25 cellular contexts compared by ENCODE assay signal in genomic region chr7:96901822-96902412, GRCh38.
DNase-seq lines count a peak whose midpoint lies in the region; ATAC-seq and TF ChIP-seq lines count a peak whose summit lies in the region.
"Had no signal": no experiment of that assay in that cellular context is flagged by ENCODE, and none has a peak within 500 bp of the region (broad histone marks: within the 10 kb centered on the region; RNA-seq: fewer than 3 reads in every experiment).

No MANE protein-coding gene starts in this region.

- no peak overlapping the region for H3K27ac Mint-ChIP-seq in endothelial cell (ENCODE audit: unreplicated experiment)
- H3K27ac Mint-ChIP-seq: activated CD8-positive, alpha-beta T cell treated with anti-CD3 and anti-CD28 coated beads, Interleukin-2, amount 10 ng/mL, durations not matched to agents 7 days and 5 days; activated naive CD4-positive, alpha-beta T cell treated with anti-CD3 and anti-CD28 coated beads, Interleukin-2, amount 50 U/mL, for 24 hours; activated T-helper 2 cell treated with anti-CD3 and anti-CD28 coated beads, Interferon-gamma antibody, Interleukin-2, Interleukin-4, amounts not matched to agents 10 μg/mL and 5 μg/mL and 100 μg/mL, durations not matched to agents 14 hours and 24 hours and 36 hours; CD4-positive, alpha-beta T cell; stimulated activated effector memory CD8-positive, alpha-beta T cell treated with anti-CD3 and anti-CD28 coated beads, Interleukin-12 subunit alpha, Interleukin-12 subunit beta, amount 100 ng/mL, for 72 hours had no signal

- no peaks in the 10 kb centered on the region for H3K9me3 Mint-ChIP-seq in endothelial cell (ENCODE audit: unreplicated experiment)
- H3K9me3 Mint-ChIP-seq: activated naive CD4-positive, alpha-beta T cell treated with anti-CD3 and anti-CD28 coated beads, Interleukin-2, amount 50 U/mL, for 24 hours; activated T-helper 2 cell treated with anti-CD3 and anti-CD28 coated beads, Interferon-gamma antibody, Interleukin-2, Interleukin-4, amounts not matched to agents 10 μg/mL and 5 μg/mL and 100 μg/mL, durations not matched to agents 14 hours and 24 hours and 36 hours; CD4-positive, alpha-beta T cell; neural crest cell; stimulated activated effector memory CD8-positive, alpha-beta T cell treated with anti-CD3 and anti-CD28 coated beads, Interleukin-12 subunit alpha, Interleukin-12 subunit beta, amount 100 ng/mL, for 72 hours had no signal

- H3K36me3 ChIP-seq in RWPE2 (ENCODE audit: low read depth) (no peaks in the 10 kb centered on the region), right atrium auricular region (no peaks in the 10 kb centered on the region)
- H3K36me3 ChIP-seq: ovary, SJCRH30, transverse colon had no signal

- H3K36me3 Mint-ChIP-seq in endothelial cell (ENCODE audit: low read depth, unreplicated experiment) = no peaks in the 10 kb centered on the region
- H3K36me3 Mint-ChIP-seq: activated naive CD4-positive, alpha-beta T cell treated with anti-CD3 and anti-CD28 coated beads, Interleukin-2, amount 50 U/mL, for 24 hours; stimulated activated effector memory CD8-positive, alpha-beta T cell treated with anti-CD3 and anti-CD28 coated beads, Interleukin-12 subunit alpha, Interleukin-12 subunit beta, amount 100 ng/mL, for 72 hours had no signal

- DNase-seq in DMS153 treated with DMSO at 0.1 percent for 48 hours (lab: John Stamatoyannopoulos, UW; ENCODE audit: unreplicated experiment) (peak; percentile 43), NCI-H1105 treated with DMSO at 0.1 percent for 48 hours (lab: John Stamatoyannopoulos, UW) (peak; percentile 70), NCI-H2196 treated with DMSO at 0.1 percent for 48 hours (lab: John Stamatoyannopoulos, UW; ENCODE audit: unreplicated experiment) (peak; percentile 16), RWPE2 (ENCODE audit: low spot score) (no peak), right atrium auricular region (ENCODE audit: low spot score) (no peak), NOMO-1 treated with dmso at 0.1 percent for 144 hours (lab: John Stamatoyannopoulos, UW; ENCODE audit: unreplicated experiment) (no peak), endothelial cell (ENCODE audit: low spot score) (no peak), GM19240 (ENCODE audit: insufficient read length, low spot score) (no peak)
- DNase-seq: activated CD8-positive, alpha-beta T cell treated with anti-CD3 and anti-CD28 coated beads, Interleukin-2, amount 10 ng/mL, durations not matched to agents 7 days and 5 days; amygdala; CD4-positive, alpha-beta T cell; glutamatergic neuron; mesendoderm; NCI-H1694; NCI-H510A; ovary; SJCRH30; SW 1271; transverse colon had no signal

- H3K27me3 ChIP-seq in RWPE2 (ENCODE audit: insufficient read depth, poor library complexity, severe bottlenecking) (no peaks in the 10 kb centered on the region), right atrium auricular region (no peaks in the 10 kb centered on the region)
- H3K27me3 ChIP-seq: ovary, SJCRH30, transverse colon had no signal

- no peaks in the 10 kb centered on the region for H3K27me3 Mint-ChIP-seq in endothelial cell (ENCODE audit: unreplicated experiment)

- H3K4me1 ChIP-seq in RWPE2 (ENCODE audit: insufficient read depth, poor library complexity, severe bottlenecking) (no peaks in the 10 kb centered on the region), right atrium auricular region (no peaks in the 10 kb centered on the region)
- H3K4me1 ChIP-seq: SJCRH30, transverse colon had no signal

- TF ChIP-seq CTCF in RWPE2 (IDR thresholded peaks at IDR 0.05; ENCODE audit: poor library complexity, severe bottlenecking) (no peak), right atrium auricular region (IDR thresholded peaks at IDR 0.05) (no peak), endothelial cell (IDR thresholded peaks at IDR 0.05; ENCODE audit: unreplicated experiment) (no peak)

- H3K27ac ChIP-seq in RWPE2 (ENCODE audit: poor library complexity, severe bottlenecking) = no peak overlapping the region
- no peak overlapping the region for H3K27ac ChIP-seq in right atrium auricular region
- H3K27ac ChIP-seq: HL-60, ovary, SJCRH30, transverse colon had no signal

- no peaks in the 10 kb centered on the region for H3K9me3 ChIP-seq in RWPE2 (ENCODE audit: severe bottlenecking)
- H3K9me3 ChIP-seq in right atrium auricular region = no peaks in the 10 kb centered on the region
- H3K9me3 ChIP-seq: ovary, SJCRH30, transverse colon had no signal

- H3K4me3 ChIP-seq in RWPE2 (ENCODE audit: severe bottlenecking) = no peak overlapping the region
- H3K4me3 ChIP-seq in right atrium auricular region = no peak overlapping the region
- H3K4me3 ChIP-seq: ovary, SJCRH30, transverse colon had no signal

- peak; percentile 90 for ATAC-seq in RWPE2 (ENCODE audit: low read depth)
- ATAC-seq: activated CD8-positive, alpha-beta T cell treated with anti-CD3 and anti-CD28 coated beads, Interleukin-2, amount 10 ng/mL, durations not matched to agents 7 days and 5 days; left lobe of liver; stimulated activated effector memory CD8-positive, alpha-beta T cell treated with anti-CD3 and anti-CD28 coated beads, Interleukin-12 subunit alpha, Interleukin-12 subunit beta, amount 100 ng/mL, for 72 hours had no signal

- H3K4me3 Mint-ChIP-seq in endothelial cell (ENCODE audit: unreplicated experiment) = no peak overlapping the region
- H3K4me3 Mint-ChIP-seq: activated CD8-positive, alpha-beta T cell treated with anti-CD3 and anti-CD28 coated beads, Interleukin-2, amount 10 ng/mL, durations not matched to agents 7 days and 5 days; activated naive CD4-positive, alpha-beta T cell treated with anti-CD3 and anti-CD28 coated beads, Interleukin-2, amount 50 U/mL, for 24 hours; CD4-positive, alpha-beta T cell; neural crest cell; stimulated activated effector memory CD8-positive, alpha-beta T cell treated with anti-CD3 and anti-CD28 coated beads, Interleukin-12 subunit alpha, Interleukin-12 subunit beta, amount 100 ng/mL, for 72 hours had no signal

- no peaks in the 10 kb centered on the region for H3K4me1 Mint-ChIP-seq in endothelial cell (ENCODE audit: unreplicated experiment)
- H3K4me1 Mint-ChIP-seq: activated naive CD4-positive, alpha-beta T cell treated with anti-CD3 and anti-CD28 coated beads, Interleukin-2, amount 50 U/mL, for 24 hours; neural crest cell; stimulated activated effector memory CD8-positive, alpha-beta T cell treated with anti-CD3 and anti-CD28 coated beads, Interleukin-12 subunit alpha, Interleukin-12 subunit beta, amount 100 ng/mL, for 72 hours had no signal

Comparison
In these comparisons a context has a peak if more than half of its experiments do, and no peak if none do; other contexts are left out.
1. DNase-seq: peak in DMS153 treated with DMSO at 0.1 percent for 48 hours (single experiment), NCI-H1105 treated with DMSO at 0.1 percent for 48 hours (single experiment) and NCI-H2196 treated with DMSO at 0.1 percent for 48 hours (single experiment); none in RWPE2 (single experiment), right atrium auricular region (single experiment), NOMO-1 treated with dmso at 0.1 percent for 144 hours (single experiment), endothelial cell (single experiment) and GM19240 (single experiment).